13 cellular contexts compared by ENCODE assay signal in the genomic region with DNA sequence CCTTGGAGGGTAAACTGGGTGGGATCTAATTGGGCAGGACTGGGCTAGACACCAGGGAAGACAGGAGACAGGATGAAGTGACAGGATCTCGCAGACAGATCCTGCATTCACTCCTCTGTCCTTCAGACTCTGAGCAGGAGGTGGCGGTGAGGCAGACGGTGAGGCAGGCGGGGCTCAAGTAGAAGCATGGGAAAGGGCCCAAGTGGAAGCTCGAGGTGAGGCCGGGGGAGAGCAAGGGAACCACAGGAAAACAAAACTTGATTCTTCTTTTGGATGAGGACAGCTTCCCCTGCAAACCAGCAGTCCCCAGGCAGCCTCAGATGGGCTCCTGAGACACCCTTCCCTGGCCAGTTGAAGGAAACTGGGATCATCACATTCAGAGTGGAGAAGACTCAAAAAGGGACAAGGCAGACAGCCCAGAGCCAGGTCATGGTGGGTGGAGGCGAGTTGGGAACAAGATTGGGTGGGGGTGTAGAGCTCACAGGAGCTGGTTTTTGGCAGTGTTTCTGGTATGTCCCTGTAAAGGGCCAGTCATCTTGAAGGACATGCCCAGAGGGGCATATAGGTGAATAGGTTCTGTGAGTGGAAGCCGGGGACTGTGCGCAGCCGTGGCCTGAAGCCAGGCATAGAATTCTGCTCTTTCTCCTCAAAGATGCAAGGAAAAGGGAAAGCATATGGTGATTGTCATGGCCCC. TPM values are rescaled to one million over a fixed set of nuclear protein-coding genes. Genes with fewer than 3 reads are reported as not detected.
DNase-seq lines count a peak whose midpoint lies in the region; ATAC-seq and TF ChIP-seq lines count a peak whose summit lies in the region.
"Had no signal": no experiment of that assay in that cellular context is flagged by ENCODE, and none has a peak within 500 bp of the region (broad histone marks: within the 10 kb centered on the region; RNA-seq: fewer than 3 reads in every experiment).

No MANE protein-coding gene starts in this region.

- TF ChIP-seq CTCF in fibroblast of lung (conservative IDR thresholded peaks at IDR 0.05 in 1 of 2, IDR thresholded peaks at IDR 0.05 in 1 of 2; ENCODE audit: low read depth in 1 of 2, low read length in 2 of 2) (no peak), neutrophil (IDR thresholded peaks at IDR 0.05) (no peak), omental fat pad (IDR thresholded peaks at IDR 0.05) (no peak)

- no peak for DNase-seq in SJSA1 (ENCODE audit: low read depth in 1 of 2, low spot score in 2 of 2)
- DNase-seq in fibroblast of lung (ENCODE audit: low read depth in 2 of 2), result no peak
- DNase-seq in omental fat pad (ENCODE audit: low spot score), result no peak
- DNase-seq in NCI-H2081 (lab: John Stamatoyannopoulos, UW), result no peak
- DNase-seq in iPS-NIHi11 (ENCODE audit: low spot score), result no peak
- DNase-seq: activated CD4-positive, CD25-positive, alpha-beta regulatory T cell; activated naive CD8-positive, alpha-beta T cell treated with anti-CD3 and anti-CD28 coated beads, Interleukin-2, amount 10 ng/mL, durations not matched to agents 7 days and 5 days; NCI-H2029 treated with DMSO at 0.1 percent for 48 hours; trophoblast cell had no signal

- H3K36me3 ChIP-seq in SJSA1, result peaks cover 6% of the 10 kb centered on the region; the same call in 1 of the 2 replicates
- no peaks in the 10 kb centered on the region for H3K36me3 ChIP-seq in fibroblast of lung (ENCODE audit: control insufficient read depth, insufficient read depth, low read length)
- peaks cover 36% of the 10 kb centered on the region for H3K36me3 ChIP-seq in neutrophil

- H3K27me3 ChIP-seq in SJSA1 (replicated peaks) (no peaks in the 10 kb centered on the region), fibroblast of lung (ENCODE audit: control insufficient read depth, insufficient read depth, low read length) (no peaks in the 10 kb centered on the region), neutrophil (no peaks in the 10 kb centered on the region)

- H3K4me1 ChIP-seq in SJSA1 (replicated peaks) (peaks cover 56% of the 10 kb centered on the region), fibroblast of lung (ENCODE audit: control insufficient read depth, extremely low read depth, insufficient read depth, low read length) (peaks cover 21% of the 10 kb centered on the region), neutrophil (ENCODE audit: control insufficient read depth in 1 of 2, insufficient read depth in 1 of 2, low read depth in 1 of 2, low read length in 1 of 2) (peaks cover 60 to 65% of the 10 kb centered on the region in 2 experiments)

- no peak overlapping the region for H2AFZ ChIP-seq in fibroblast of lung (ENCODE audit: low read length)

- H3K4me2 ChIP-seq in fibroblast of lung (ENCODE audit: extremely low read depth, insufficient read depth, low read length), result no peak overlapping the region

- H3K9me3 ChIP-seq in SJSA1 (replicated peaks) (no peaks in the 10 kb centered on the region), fibroblast of lung (ENCODE audit: control insufficient read depth, insufficient read depth, low read depth, low read length) (no peaks in the 10 kb centered on the region), neutrophil (no peaks in the 10 kb centered on the region)

- H3K4me3 ChIP-seq in SJSA1 (no peak overlapping the region), fibroblast of lung (replicated peaks in 1 of 4; ENCODE audit: control extremely low read depth in 1 of 4, insufficient read depth in 1 of 4, low read depth in 3 of 4, low read length in 4 of 4) (no peak overlapping the region), neutrophil (ENCODE audit: low read depth in 1 of 2, low read length in 1 of 2) (peak overlapping the region; percentile 22 to 50)

- H3K27ac ChIP-seq in SJSA1 (peak overlapping the region; percentile 88), fibroblast of lung (ENCODE audit: insufficient read depth, low read length) (peak overlapping the region; percentile 34), neutrophil (peak overlapping the region; percentile 90)

- ATAC-seq in GM18505 (IDR thresholded peaks at IDR 0.05; ENCODE audit: unreplicated experiment) (no peak), GM18873 (IDR thresholded peaks at IDR 0.05; ENCODE audit: low FRiP score, unreplicated experiment) (no peak), omental fat pad (ENCODE audit: low FRiP score) (no peak)
- ATAC-seq: Panc1 had no signal

- H4K20me1 ChIP-seq in fibroblast of lung (ENCODE audit: control insufficient read depth, extremely low read depth, insufficient read depth, low read length), result no peaks in the 10 kb centered on the region

- peak; percentile 7 for TF ChIP-seq POLR2A in GM18505 (IDR thresholded peaks at IDR 0.05; ENCODE audit: borderline replicate concordance, extremely low read depth, insufficient read depth, insufficient read length)

- no peak overlapping the region for H3K9ac ChIP-seq in fibroblast of lung (ENCODE audit: insufficient read depth, low read length)

- no peaks in the 10 kb centered on the region for H3K79me2 ChIP-seq in fibroblast of lung (ENCODE audit: control insufficient read depth, insufficient read depth, low read length)

RNA-seq across cellular contexts. Expression of a gene that starts 18.1 kb away (rescaled TPM):
- 3.4 and 5.4 TPM in 2 replicates for total RNA-seq in SJSA1 (2014; rRNA removed; shearing (Covaris generic))
- total RNA-seq in fibroblast of lung (3.5 and 3.9 TPM in 2 replicates), omental fat pad (10 to 100 TPM in 1 of 4 donors, 1 to 10 TPM in 3; 2.1 to 21.3 (median 6.6) TPM)
- 1.8 and 25.4 TPM in 2 replicates for polyA plus RNA-seq in fibroblast of lung
- polyA plus RNA-seq in fibroblast of lung (2012), result 2.7 and 64.8 TPM in 2 replicates
- 14.2 and 58.2 TPM in 2 replicates for polyA minus RNA-seq in fibroblast of lung (ENCODE audit: low replicate concordance)

RNA-seq across cellular contexts. Expression of a gene that starts 34.6 kb away (rescaled TPM):
- 22.8 and 37.8 TPM in 2 replicates for total RNA-seq in SJSA1 (2014; rRNA removed; shearing (Covaris generic))
- total RNA-seq in fibroblast of lung (8.4 and 13.1 TPM in 2 replicates), omental fat pad (10 to 100 TPM; 12.8 to 24.7 (median 21.3) TPM)
- polyA plus RNA-seq in fibroblast of lung, result 9.7 and 22.2 TPM in 2 replicates
- polyA plus RNA-seq in fibroblast of lung (2012), result 7.9 and 13.9 TPM in 2 replicates
- 0.93 and 3.9 TPM in 2 replicates for polyA minus RNA-seq in fibroblast of lung (ENCODE audit: low replicate concordance)

Comparison
In these comparisons a context has a peak if more than half of its experiments do, and no peak if none do; other contexts are left out.
1. H3K27ac ChIP-seq: peak in every context shown above with its lines; median percentile 90 in neutrophil; 88 in SJSA1; 34 in fibroblast of lung.
2. H3K4me3 ChIP-seq: peak in neutrophil (2 of 2); none in SJSA1 (single experiment) and fibroblast of lung (0 of 4).